In the genomic region with DNA sequence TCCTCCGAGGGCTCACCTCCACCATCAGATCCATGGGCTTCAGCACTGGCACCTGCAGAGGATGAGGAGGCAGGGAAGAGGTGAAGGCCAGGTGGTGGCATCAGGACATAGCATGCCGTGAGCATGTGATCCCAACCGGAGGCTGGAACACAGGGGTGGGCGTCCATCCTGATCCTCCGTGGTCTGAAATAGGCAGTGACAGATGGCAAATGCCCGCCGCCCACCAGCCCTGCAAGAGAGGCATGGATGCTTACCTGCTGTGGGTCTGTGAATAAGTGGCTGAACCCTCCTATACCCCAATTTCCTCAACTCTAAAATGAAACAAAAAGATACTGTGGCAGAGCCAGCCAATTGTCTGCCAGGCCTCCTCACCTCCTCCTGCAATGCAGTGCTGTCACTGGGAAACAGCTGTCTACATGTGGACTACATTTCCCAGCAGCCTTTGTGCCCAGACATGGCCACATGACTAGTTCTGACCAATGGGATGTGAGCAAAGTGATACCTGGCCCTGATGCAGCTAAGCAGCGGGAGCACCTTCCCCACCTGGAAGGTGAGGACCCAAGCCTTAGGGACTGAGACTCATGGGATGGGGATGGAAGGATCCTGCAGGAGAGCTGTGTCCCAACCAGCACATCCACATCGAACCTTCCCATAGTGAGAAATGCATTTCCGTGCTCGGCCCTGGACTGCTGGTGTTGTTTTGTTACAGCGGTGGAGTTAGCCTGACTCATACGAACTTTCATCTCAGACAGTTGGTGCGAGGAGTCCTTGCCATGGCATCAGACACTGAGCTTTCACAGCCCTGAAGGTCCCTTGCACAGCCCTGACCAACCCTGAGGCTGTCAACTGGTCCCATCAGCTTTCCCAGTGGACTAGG, we compare ENCODE assay signal across 8 cellular contexts.
DNase-seq lines count a peak whose midpoint lies in the region; ATAC-seq, FAIRE-seq and TF ChIP-seq lines count a peak whose summit lies in the region.

No MANE protein-coding gene starts in this region.

- POLR2A ChIA-PET in Panc1 (lab: Charles Lee) = no interaction called here

- DNase-seq in stimulated activated CD4-positive, alpha-beta T cell treated with anti-CD3 and anti-CD28 coated beads, Interleukin-15, amount 100 ng/mL, for 24 hours = peak; percentile 39
- DNase-seq in stimulated activated CD4-positive, alpha-beta T cell treated with anti-CD3 and anti-CD28 coated beads, Interleukin-4, amount 100 ng/mL, for 24 hours = no peak
- DNase-seq in Panc1 (ENCODE audit: low read depth, low spot score) (no peak), fibroblast of peridontal ligament (ENCODE audit: extremely low read depth) (peak; percentile 1), urothelium cell line (ENCODE audit: low spot score) (peak; percentile 61)

- no peaks in the 10 kb centered on the region for H3K9me3 ChIP-seq in Panc1 (ENCODE audit: control insufficient read depth, insufficient read depth, low read depth, low read length)

- no peaks in the 10 kb centered on the region for H3K36me3 ChIP-seq in Panc1 (ENCODE audit: control insufficient read depth, insufficient read depth, low read length)

- H3K27me3 ChIP-seq in Panc1 (ENCODE audit: control insufficient read depth, insufficient read depth, low read length) = no peaks in the 10 kb centered on the region

- FAIRE-seq in urothelium cell line (lab: Jason Lieb, UNC) = no peak

- intact Hi-C loops in Panc1 (cut with micrococcal nuclease; ENCODE audit: unreplicated experiment) = no loop called here

- no peak overlapping the region for H3K4me3 ChIP-seq in Panc1 (ENCODE audit: low read depth in 2 of 2, low read length in 2 of 2)

- CTCF ChIA-PET in Panc1 (lab: Charles Lee) = interaction anchor here (0.6 kb wide), 1 partner anchor 1105 kb away, joined by 7 read pairs; no protein-coding TSS in a partner anchor

- in situ Hi-C loops in Panc1 (cut with HindIII; ENCODE audit: low pct_unique_long_range_greater_than_20kb, low sequenced_read_pairs) = no loop called here

- H3K27ac ChIP-seq in Panc1 (ENCODE audit: low read length) = no peak overlapping the region

- H3K4me1 ChIP-seq in Panc1 (ENCODE audit: control insufficient read depth, insufficient read depth, low read length) = no peaks in the 10 kb centered on the region

- no peak for TF ChIP-seq CTCF in Panc1 (IDR thresholded peaks at IDR 0.05)

- no TSS peak for BruUV-seq in Panc1 (replicated peaks; lab: Mats Ljungman, UMichigan)

- ATAC-seq in HG02973 (IDR thresholded peaks at IDR 0.05; ENCODE audit: unreplicated experiment) (peak; percentile 74), Panc1 (peak; percentile 86), HG03097 (IDR thresholded peaks at IDR 0.05; ENCODE audit: low FRiP score, unreplicated experiment) (no peak), GM19324 (IDR thresholded peaks at IDR 0.05; ENCODE audit: low FRiP score, unreplicated experiment) (no peak)

Comparison
In these comparisons a context has a peak if more than half of its experiments do, and no peak if none do; other contexts are left out.
1. DNase-seq: peak in stimulated activated CD4-positive, alpha-beta T cell treated with anti-CD3 and anti-CD28 coated beads, Interleukin-15, amount 100 ng/mL, for 24 hours (single experiment), fibroblast of peridontal ligament (single experiment) and urothelium cell line (single experiment); none in stimulated activated CD4-positive, alpha-beta T cell treated with anti-CD3 and anti-CD28 coated beads, Interleukin-4, amount 100 ng/mL, for 24 hours (single experiment) and Panc1 (single experiment).
2. ATAC-seq: peak in HG02973 (single experiment) and Panc1 (single experiment); none in HG03097 (single experiment) and GM19324 (single experiment).